In the genomic region with DNA sequence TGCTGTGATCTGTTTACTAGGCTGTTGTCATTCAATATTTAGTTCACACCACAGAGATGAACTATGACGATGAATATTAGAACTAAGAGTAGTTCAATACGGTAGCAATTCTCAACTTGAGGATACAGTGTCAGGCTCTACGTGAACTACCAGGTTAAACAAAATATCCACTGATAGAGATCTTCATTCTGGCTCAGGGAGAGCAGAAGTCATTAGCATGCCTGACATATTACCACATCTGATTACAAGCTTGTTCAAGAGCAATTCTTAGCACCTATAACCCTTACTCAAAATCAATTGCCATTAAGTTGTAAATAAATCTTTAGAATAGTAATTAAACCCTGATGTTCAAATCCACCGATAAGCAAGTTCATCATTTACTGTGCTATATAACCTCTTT, we compare ENCODE assay signal across 26 cellular contexts.
"Had no signal": no experiment of that assay in that cellular context is flagged by ENCODE, and none has a peak within 500 bp of the region (broad histone marks: within the 10 kb centered on the region; RNA-seq: fewer than 3 reads in every experiment).

No MANE protein-coding gene starts in this region.

- DNase-seq: colonic mucosa; cortex of kidney; effector CD8-positive, alpha-beta T cell; effector memory CD8-positive, alpha-beta T cell; endodermal cell; erythroblast; esophagus squamous epithelium; foreskin fibroblast; foreskin melanocyte; gastrocnemius medialis; glutamatergic neuron; head of caudate nucleus; heart right ventricle; hippocampal formation; left cardiac atrium; left lung; left ventricle myocardium superior; lower lobe of right lung; mesenchymal stem cell; midbrain; naive thymus-derived CD4-positive, alpha-beta T cell had no signal

- FAIRE-seq: endometrium, islet of Langerhans, keratinocyte had no signal

- H3K36me3 ChIP-seq: colonic mucosa, esophagus squamous epithelium, gastrocnemius medialis, heart right ventricle, left lung, lower lobe of right lung had no signal

- H3K27ac ChIP-seq: colonic mucosa, epithelial cell of prostate, esophagus squamous epithelium, gastrocnemius medialis, heart right ventricle, left lung, lower lobe of right lung had no signal

- H3K27me3 ChIP-seq: colonic mucosa, esophagus squamous epithelium, gastrocnemius medialis, heart right ventricle, left lung had no signal

- H3K4me1 ChIP-seq: colonic mucosa, esophagus squamous epithelium, gastrocnemius medialis, heart right ventricle, left lung, lower lobe of right lung had no signal

- ATAC-seq: effector memory CD8-positive, alpha-beta T cell; esophagus mucosa; gastrocnemius medialis; heart right ventricle; left cardiac atrium; left lung; left ventricle myocardium superior; lower lobe of right lung; naive thymus-derived CD4-positive, alpha-beta T cell had no signal

- H3K9me3 ChIP-seq: colonic mucosa, esophagus squamous epithelium, gastrocnemius medialis, heart right ventricle, left lung, lower lobe of right lung had no signal

- H3K4me3 ChIP-seq: colonic mucosa, esophagus squamous epithelium, gastrocnemius medialis, heart right ventricle, left lung, lower lobe of right lung had no signal
